In the genomic region with DNA sequence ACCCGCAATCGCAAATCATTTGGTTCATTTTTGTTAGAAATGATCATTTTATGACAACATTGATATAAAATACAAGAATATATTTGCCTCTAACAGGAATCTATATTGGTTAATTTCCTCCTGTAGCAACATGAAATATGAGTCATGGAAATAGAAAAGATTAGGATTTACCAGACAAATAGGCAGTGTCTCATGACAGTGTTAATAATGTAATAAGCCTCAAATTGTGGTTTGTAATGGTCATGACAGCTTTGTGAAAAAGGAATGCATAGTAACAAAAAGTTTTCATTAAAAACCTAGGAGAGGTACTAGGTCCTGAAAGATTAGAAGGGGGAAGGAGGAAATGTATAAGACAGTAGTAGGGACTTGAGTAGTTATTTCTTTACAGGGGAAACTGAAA, we compare ENCODE assay signal across 25 cellular contexts.
"Had no signal": no experiment of that assay in that cellular context is flagged by ENCODE, and none has a peak within 500 bp of the region (broad histone marks: within the 10 kb centered on the region; RNA-seq: fewer than 3 reads in every experiment).

No MANE protein-coding gene starts in this region.

- H3K36me3 Mint-ChIP-seq: activated CD4-positive, alpha-beta memory T cell treated with anti-CD3 and anti-CD28 coated beads for 36 hours had no signal

- H3K9me3 ChIP-seq: esophagus squamous epithelium, testis, uterus had no signal

- H3K4me3 Mint-ChIP-seq: activated CD4-positive, alpha-beta memory T cell treated with anti-CD3 and anti-CD28 coated beads for 36 hours; activated naive CD4-positive, alpha-beta T cell treated with anti-CD3 and anti-CD28 coated beads for 36 hours; activated naive CD8-positive, alpha-beta T cell treated with anti-CD3 and anti-CD28 coated beads, Interleukin-2, amount 10 ng/mL, durations not matched to agents 7 days and 5 days; naive thymus-derived CD4-positive, alpha-beta T cell; neural progenitor cell had no signal

- ATAC-seq: left lung; naive thymus-derived CD4-positive, alpha-beta T cell; sciatic nerve had no signal

- H3K27me3 Mint-ChIP-seq: activated CD4-positive, alpha-beta memory T cell treated with anti-CD3 and anti-CD28 coated beads for 36 hours had no signal

- H3K27ac Mint-ChIP-seq: activated CD4-positive, alpha-beta memory T cell treated with anti-CD3 and anti-CD28 coated beads for 36 hours; activated naive CD4-positive, alpha-beta T cell treated with anti-CD3 and anti-CD28 coated beads for 36 hours; neural progenitor cell had no signal

- H3K4me1 Mint-ChIP-seq: neural progenitor cell had no signal

- DNase-seq: activated CD4-positive, alpha-beta memory T cell treated with anti-CD3 and anti-CD28 coated beads for 36 hours; activated CD4-positive, alpha-beta T cell treated with anti-CD3 and anti-CD28 coated beads for 4 hours; activated CD4-positive, CD25-positive, alpha-beta regulatory T cell; activated effector memory CD4-positive, alpha-beta T cell treated with Interleukin-2 at 50 U/mL for 16 hours; activated naive CD4-positive, alpha-beta T cell treated with anti-CD3 and anti-CD28 coated beads for 36 hours; activated naive CD8-positive, alpha-beta T cell treated with anti-CD3 and anti-CD28 coated beads, Interleukin-2, amount 10 ng/mL, durations not matched to agents 7 days and 5 days; activated T-cell treated with anti-CD3 and anti-CD28 coated beads, Interleukin-2, amount 50 U/mL, for 48 hours; amygdala; dermis blood vessel endothelial cell; effector CD8-positive, alpha-beta T cell; esophagus squamous epithelium; kidney glomerular epithelial cell; left lung; naive thymus-derived CD4-positive, alpha-beta T cell; posterior cingulate gyrus; stimulated activated CD4-positive, alpha-beta T cell treated with anti-CD3 and anti-CD28 coated beads, Interleukin-2, amount 100 ng/mL, for 48 hours; stimulated activated naive CD4-positive, alpha-beta T cell; T-helper 9 cell; testis; trophoblast cell; uterus had no signal

- H3K9ac ChIP-seq: neural progenitor cell had no signal

- H2AFZ ChIP-seq: neural progenitor cell had no signal

- H3K36me3 ChIP-seq: esophagus squamous epithelium, left lung, neural progenitor cell, uterus had no signal

- H3K4me3 ChIP-seq: esophagus squamous epithelium, left lung, lung, neural progenitor cell, smooth muscle cell, testis, uterus had no signal

- H3K27me3 ChIP-seq: esophagus squamous epithelium, left lung, neural progenitor cell, testis, uterus had no signal

- H3K4me1 ChIP-seq: left lung, neural progenitor cell, testis, uterus had no signal

- H3K4me2 ChIP-seq: neural progenitor cell, smooth muscle cell had no signal

- H3K27ac ChIP-seq: left lung, neural progenitor cell, testis, uterus had no signal
